ENCODE assay signal across 23 cellular contexts in genomic region chr11:70517203-70517602, GRCh38.
"Had no signal": no experiment of that assay in that cellular context is flagged by ENCODE, and none has a peak within 500 bp of the region (broad histone marks: within the 10 kb centered on the region; RNA-seq: fewer than 3 reads in every experiment).

No MANE protein-coding gene starts in this region.

- H3K4me3 Mint-ChIP-seq: naive thymus-derived CD4-positive, alpha-beta T cell; nephron; stimulated activated naive B cell treated with anti-CD40 and anti-IgM and Interleukin-4, amounts not matched to agents 10 μg/mL and 1 μg/mL and 100 μg/mL, for 72 hours; stimulated activated naive CD8-positive, alpha-beta T cell treated with anti-CD3 and anti-CD28 coated beads, Interleukin-15, amount 100 ng/mL, for 72 hours had no signal

- H3K4me3 ChIP-seq: psoas muscle, sigmoid colon, suprapubic skin, transverse colon, vagina had no signal

- FAIRE-seq: frontal cortex, islet of Langerhans had no signal

- ATAC-seq: left colon; naive thymus-derived CD4-positive, alpha-beta T cell; psoas muscle; right cardiac atrium; stimulated activated naive B cell treated with anti-CD40 and anti-IgM and Interleukin-4, amounts not matched to agents 10 μg/mL and 1 μg/mL and 100 μg/mL, for 72 hours; stimulated activated naive CD8-positive, alpha-beta T cell treated with anti-CD3 and anti-CD28 coated beads, Interleukin-15, amount 100 ng/mL, for 72 hours had no signal

- H3K4me1 Mint-ChIP-seq: naive thymus-derived CD4-positive, alpha-beta T cell had no signal

- H3K4me1 ChIP-seq: psoas muscle, sigmoid colon, suprapubic skin, transverse colon, vagina had no signal

- H3K36me3 Mint-ChIP-seq: stimulated activated naive B cell treated with anti-CD40 and anti-IgM and Interleukin-4, amounts not matched to agents 10 μg/mL and 1 μg/mL and 100 μg/mL, for 72 hours had no signal

- H3K27me3 ChIP-seq: sigmoid colon, transverse colon, vagina had no signal

- H3K27ac ChIP-seq: psoas muscle, sigmoid colon, suprapubic skin, transverse colon, vagina had no signal

- H3K36me3 ChIP-seq: sigmoid colon, suprapubic skin, transverse colon, vagina had no signal

- DNase-seq: cerebellar nuclear complex; cortex of kidney; effector CD4-positive, alpha-beta T cell; hippocampal formation; left colon; mammary epithelial cell; mesendoderm; midbrain; naive thymus-derived CD4-positive, alpha-beta T cell; nucleus accumbens; sigmoid colon; stimulated activated CD4-positive, alpha-beta T cell treated with anti-CD3 and anti-CD28 coated beads, Interleukin-15, amount 100 ng/mL, for 24 hours; stimulated activated CD4-positive, alpha-beta T cell treated with anti-CD3 and anti-CD28 coated beads, Interleukin-2, amount 100 ng/mL, for 48 hours; stimulated activated naive B cell treated with anti-CD40 and anti-IgM and Interleukin-4, amounts not matched to agents 10 μg/mL and 1 μg/mL and 100 μg/mL, for 72 hours; stimulated activated naive CD8-positive, alpha-beta T cell treated with anti-CD3 and anti-CD28 coated beads, Interleukin-15, amount 100 ng/mL, for 72 hours; transverse colon had no signal

- H3K27ac Mint-ChIP-seq: naive thymus-derived CD4-positive, alpha-beta T cell; nephron; stimulated activated naive B cell treated with anti-CD40 and anti-IgM and Interleukin-4, amounts not matched to agents 10 μg/mL and 1 μg/mL and 100 μg/mL, for 72 hours; stimulated activated naive CD8-positive, alpha-beta T cell treated with anti-CD3 and anti-CD28 coated beads, Interleukin-15, amount 100 ng/mL, for 72 hours had no signal

- H3K9me3 ChIP-seq: vagina had no signal
